In the genomic region with DNA sequence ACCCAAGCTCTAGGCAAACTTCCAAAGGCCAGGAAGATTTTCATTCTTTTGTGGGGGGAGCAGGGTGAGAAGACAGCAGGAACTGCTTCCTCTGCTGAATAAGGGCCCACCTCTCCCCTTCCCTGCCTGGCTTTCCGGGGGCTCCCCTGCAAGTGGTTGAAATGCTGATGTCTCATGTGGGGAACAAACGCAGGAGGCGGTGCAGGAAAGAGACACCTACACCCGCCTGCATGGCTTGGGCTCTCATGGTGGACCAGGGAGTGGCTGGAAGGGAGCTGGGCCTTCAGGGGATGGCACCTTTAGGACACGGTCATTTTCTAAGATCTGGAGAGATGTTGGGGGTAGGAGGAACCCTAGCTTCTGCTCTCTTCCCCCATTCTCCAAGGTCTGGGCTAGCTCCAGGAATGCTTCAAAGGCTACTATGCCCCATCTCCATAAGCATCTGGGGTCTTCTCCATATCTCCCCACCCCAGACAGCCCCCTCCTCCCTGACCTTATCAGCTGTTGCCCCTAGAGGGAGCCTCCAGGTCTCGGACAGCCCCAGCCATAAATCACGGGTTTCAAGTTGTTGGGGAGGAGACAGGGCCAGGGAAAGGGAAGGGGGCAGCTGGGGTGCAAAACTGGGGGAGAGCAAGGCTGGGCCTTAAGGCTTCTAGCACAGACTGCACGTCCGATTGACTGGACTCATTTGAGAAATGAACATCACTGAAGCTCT, we compare ENCODE assay signal across 20 cellular contexts.
A peak's percentile ranks its signal among the peaks of the same experiment; 100 is the strongest.
DNase-seq lines count a peak whose midpoint lies in the region; ATAC-seq and TF ChIP-seq lines count a peak whose summit lies in the region.
"Had no signal": no experiment of that assay in that cellular context is flagged by ENCODE, and none has a peak within 500 bp of the region (broad histone marks: within the 10 kb centered on the region; RNA-seq: fewer than 3 reads in every experiment).

No MANE protein-coding gene starts in this region.

- no peak overlapping the region for H3K4me2 ChIP-seq in neuronal stem cell (ENCODE audit: insufficient read depth, low read length, poor library complexity, severe bottlenecking)

- H3K9me3 ChIP-seq in A673 (ENCODE audit: low read depth, low read length, poor library complexity, severe bottlenecking) (no peaks in the 10 kb centered on the region), neuronal stem cell (replicated peaks in 1 of 2; ENCODE audit: control insufficient read depth in 2 of 2, insufficient read depth in 1 of 2, low read depth in 1 of 2, low read length in 2 of 2) (peaks cover 0 to 2% of the 10 kb centered on the region in 2 donors)

- no peak overlapping the region for H3K23ac ChIP-seq in neuronal stem cell (ENCODE audit: low read depth, low read length, poor library complexity)

- no peak overlapping the region for H3K18ac ChIP-seq in neuronal stem cell (ENCODE audit: low read length)

- H3K27me3 ChIP-seq in A673 (replicated peaks; ENCODE audit: insufficient read depth, low read depth, low read length, poor library complexity) (no peaks in the 10 kb centered on the region), neuronal stem cell (ENCODE audit: control insufficient read depth in 3 of 3, insufficient read depth in 3 of 3, low read depth in 1 of 3, low read length in 3 of 3) (peaks cover 0 to 51% (median 0%) of the 10 kb centered on the region in 3 experiments)
- H3K27me3 ChIP-seq: heart right ventricle had no signal

- H2AK5ac ChIP-seq in neuronal stem cell (ENCODE audit: low read depth, low read length) = no peak overlapping the region

- peak; percentile 21; the same call in 1 of the 2 replicates for TF ChIP-seq CTCF in A673 (conservative IDR thresholded peaks at IDR 0.05; ENCODE audit: low read depth, low read length)
- 0 out of 2 replicates have a peak, but pooled peaks have one; percentile 31 for TF ChIP-seq CTCF in GM12874 (IDR thresholded peaks at IDR 0.05; ENCODE audit: insufficient read depth, low read depth, low read length)
- TF ChIP-seq CTCF in RWPE1 (conservative IDR thresholded peaks at IDR 0.05; ENCODE audit: low read depth) = no peak

- H3K4me3 ChIP-seq in A673 (ENCODE audit: low read depth, low read length, poor library complexity, severe bottlenecking) (no peak overlapping the region), neuronal stem cell (ENCODE audit: low read length in 2 of 2) (no peak overlapping the region)
- H3K4me3 ChIP-seq: heart right ventricle, skin epidermis had no signal

- no CpG with 5 or more reads among the region's 9 CpGs for WGBS in neuronal stem cell (ENCODE audit: extremely low coverage in 2 of 2, insufficient read length in 2 of 2, insufficient replicate concordance in 1 of 2), 2 donors

- no peak overlapping the region for H3K14ac ChIP-seq in neuronal stem cell (ENCODE audit: low read length)

- POLR2A ChIA-PET in A673 (lab: Charles Lee; ENCODE audit: low non-redundant PET) = no interaction called here
- POLR2A ChIA-PET in RWPE1 (lab: Yijun Ruan, JAX; ENCODE audit: low non-redundant PET) = interaction anchor here (0.6 kb wide), 1 partner anchor 12 kb away, joined by 3 read pairs; no protein-coding TSS in a partner anchor
- POLR2A ChIA-PET in activated CD4-positive, alpha-beta memory T cell treated with anti-CD3 and anti-CD28 coated beads, Interleukin-2, amount 10 ng/mL, durations not matched to agents 7 days and 5 days (lab: Charles Lee) = no interaction called here

- no peak for ATAC-seq in GM19324 (IDR thresholded peaks at IDR 0.05; ENCODE audit: low FRiP score, unreplicated experiment)
- ATAC-seq: heart right ventricle; stimulated activated effector memory CD8-positive, alpha-beta T cell treated with anti-CD3 and anti-CD28 coated beads, Interleukin-12 subunit alpha, Interleukin-12 subunit beta, amount 100 ng/mL, for 72 hours had no signal

- BruUV-seq in A673 (replicated peaks; lab: Mats Ljungman, UMichigan) = no TSS peak

- no peak overlapping the region for H2AFZ ChIP-seq in neuronal stem cell (ENCODE audit: low read length)

- no peak overlapping the region for H2BK120ac ChIP-seq in neuronal stem cell (ENCODE audit: low read depth, low read length)

- H4K8ac ChIP-seq in neuronal stem cell (ENCODE audit: low read depth, low read length) = no peak overlapping the region

- CTCF ChIA-PET in A673 (lab: Charles Lee) = no interaction called here
- CTCF ChIA-PET in RWPE1 (lab: Yijun Ruan, JAX) = interaction anchor here (0.7 to 3.2 kb wide), 9 partner anchors 9 to 219 kb away, joined by 3 to 14 read pairs (median 3); no protein-coding TSS in a partner anchor
- CTCF ChIA-PET in activated CD4-positive, alpha-beta memory T cell treated with anti-CD3 and anti-CD28 coated beads, Interleukin-2, amount 10 ng/mL, durations not matched to agents 7 days and 5 days (lab: Charles Lee) = interaction anchor here (0.8 to 1.1 kb wide), 2 partner anchors 85 to 97 kb away, joined by 3 to 4 read pairs; no protein-coding TSS in a partner anchor

- H3K4me3 Mint-ChIP-seq in activated CD4-positive, alpha-beta memory T cell treated with anti-CD3 and anti-CD28 coated beads, Interleukin-2, amount 10 ng/mL, durations not matched to agents 7 days and 5 days = no peak overlapping the region
- H3K4me3 Mint-ChIP-seq: stimulated activated effector memory CD8-positive, alpha-beta T cell treated with anti-CD3 and anti-CD28 coated beads, Interleukin-12 subunit alpha, Interleukin-12 subunit beta, amount 100 ng/mL, for 72 hours had no signal

- H3K27ac Mint-ChIP-seq in activated CD4-positive, alpha-beta memory T cell treated with anti-CD3 and anti-CD28 coated beads, Interleukin-2, amount 10 ng/mL, durations not matched to agents 7 days and 5 days = no peak overlapping the region
- H3K27ac Mint-ChIP-seq: stimulated activated effector memory CD8-positive, alpha-beta T cell treated with anti-CD3 and anti-CD28 coated beads, Interleukin-12 subunit alpha, Interleukin-12 subunit beta, amount 100 ng/mL, for 72 hours had no signal

- no peaks in the 10 kb centered on the region for H3K79me1 ChIP-seq in neuronal stem cell (ENCODE audit: low read depth, low read length)

- no peak overlapping the region for H3K9ac ChIP-seq in neuronal stem cell (ENCODE audit: low read depth, low read length, poor library complexity)

- H4K91ac ChIP-seq in neuronal stem cell (ENCODE audit: low read depth, low read length, poor library complexity) = no peak overlapping the region

- H2BK15ac ChIP-seq in neuronal stem cell (ENCODE audit: low read length) = no peak overlapping the region

- H3K4me1 ChIP-seq in A673 (ENCODE audit: insufficient read depth, low read length, poor library complexity, severe bottlenecking) (no peaks in the 10 kb centered on the region), neuronal stem cell (ENCODE audit: control insufficient read depth in 2 of 2, insufficient read depth in 1 of 2, low read depth in 1 of 2, low read length in 2 of 2) (peaks cover 0 to 2% of the 10 kb centered on the region in 2 donors)

- no peaks in the 10 kb centered on the region for H3K9me3 Mint-ChIP-seq in activated CD4-positive, alpha-beta memory T cell treated with anti-CD3 and anti-CD28 coated beads, Interleukin-2, amount 10 ng/mL, durations not matched to agents 7 days and 5 days
- H3K9me3 Mint-ChIP-seq: stimulated activated effector memory CD8-positive, alpha-beta T cell treated with anti-CD3 and anti-CD28 coated beads, Interleukin-12 subunit alpha, Interleukin-12 subunit beta, amount 100 ng/mL, for 72 hours had no signal

- H3K36me3 Mint-ChIP-seq in activated CD4-positive, alpha-beta memory T cell treated with anti-CD3 and anti-CD28 coated beads, Interleukin-2, amount 10 ng/mL, durations not matched to agents 7 days and 5 days (ENCODE audit: low read depth) = no peaks in the 10 kb centered on the region
- H3K36me3 Mint-ChIP-seq: stimulated activated effector memory CD8-positive, alpha-beta T cell treated with anti-CD3 and anti-CD28 coated beads, Interleukin-12 subunit alpha, Interleukin-12 subunit beta, amount 100 ng/mL, for 72 hours had no signal

- DNase-seq in A673 (ENCODE audit: low spot score) (no peak), RWPE1 (ENCODE audit: low spot score) (no peak), iPS-NIHi11 (ENCODE audit: low spot score) (peak; percentile 55), NCI-H2107 (lab: John Stamatoyannopoulos, UW) (no peak), neuronal stem cell (ENCODE audit: low spot score) (no peak)
- no peak for DNase-seq in activated CD4-positive, alpha-beta memory T cell treated with anti-CD3 and anti-CD28 coated beads, Interleukin-2, amount 10 ng/mL, durations not matched to agents 7 days and 5 days
- DNase-seq: activated CD4-positive, alpha-beta T cell treated with anti-CD3 and anti-CD28 coated beads for 1 hour; activated CD8-positive, alpha-beta memory T cell treated with anti-CD3 and anti-CD28 coated beads, Interleukin-2, amount 50 U/mL, for 4 hours; activated naive CD4-positive, alpha-beta T cell; COR-L47; GF-D8; heart right ventricle; NCI-H1436 treated with DMSO at 0.1 percent for 48 hours; NCI-H510A treated with DMSO at 0.1 percent for 48 hours; T-helper 2 cell; trophoblast cell had no signal

- intact Hi-C loops in A673 (cut with micrococcal nuclease; ENCODE audit: unreplicated experiment) = no loop called here

- H3K27me3 Mint-ChIP-seq in activated CD4-positive, alpha-beta memory T cell treated with anti-CD3 and anti-CD28 coated beads, Interleukin-2, amount 10 ng/mL, durations not matched to agents 7 days and 5 days = peaks cover 17% of the 10 kb centered on the region

- no peak overlapping the region for H2BK5ac ChIP-seq in neuronal stem cell (ENCODE audit: low read length)

- H3K4me1 Mint-ChIP-seq in activated CD4-positive, alpha-beta memory T cell treated with anti-CD3 and anti-CD28 coated beads, Interleukin-2, amount 10 ng/mL, durations not matched to agents 7 days and 5 days = peaks cover 5% of the 10 kb centered on the region
- H3K4me1 Mint-ChIP-seq: stimulated activated effector memory CD8-positive, alpha-beta T cell treated with anti-CD3 and anti-CD28 coated beads, Interleukin-12 subunit alpha, Interleukin-12 subunit beta, amount 100 ng/mL, for 72 hours had no signal

- no peaks in the 10 kb centered on the region for H3K36me3 ChIP-seq in A673 (ENCODE audit: insufficient read depth, low read length, poor library complexity, severe bottlenecking)
- no peaks in the 10 kb centered on the region for H3K36me3 ChIP-seq in neuronal stem cell (replicated peaks in 1 of 2; ENCODE audit: control insufficient read depth in 2 of 2, insufficient read depth in 2 of 2, low read length in 2 of 2)

- H2BK12ac ChIP-seq in neuronal stem cell (ENCODE audit: low read length) = no peak overlapping the region

- H3K27ac ChIP-seq in A673 (ENCODE audit: low read depth, low read length, poor library complexity, severe bottlenecking) (no peak overlapping the region), RWPE1 (peak overlapping the region; percentile 33), neuronal stem cell (replicated peaks; ENCODE audit: low read length) (no peak overlapping the region)
- H3K27ac ChIP-seq: heart right ventricle, skin epidermis had no signal

- H3K4ac ChIP-seq in neuronal stem cell (ENCODE audit: low read length) = no peak overlapping the region
